ENCODE assay signal across 9 cellular contexts in the genomic region with DNA sequence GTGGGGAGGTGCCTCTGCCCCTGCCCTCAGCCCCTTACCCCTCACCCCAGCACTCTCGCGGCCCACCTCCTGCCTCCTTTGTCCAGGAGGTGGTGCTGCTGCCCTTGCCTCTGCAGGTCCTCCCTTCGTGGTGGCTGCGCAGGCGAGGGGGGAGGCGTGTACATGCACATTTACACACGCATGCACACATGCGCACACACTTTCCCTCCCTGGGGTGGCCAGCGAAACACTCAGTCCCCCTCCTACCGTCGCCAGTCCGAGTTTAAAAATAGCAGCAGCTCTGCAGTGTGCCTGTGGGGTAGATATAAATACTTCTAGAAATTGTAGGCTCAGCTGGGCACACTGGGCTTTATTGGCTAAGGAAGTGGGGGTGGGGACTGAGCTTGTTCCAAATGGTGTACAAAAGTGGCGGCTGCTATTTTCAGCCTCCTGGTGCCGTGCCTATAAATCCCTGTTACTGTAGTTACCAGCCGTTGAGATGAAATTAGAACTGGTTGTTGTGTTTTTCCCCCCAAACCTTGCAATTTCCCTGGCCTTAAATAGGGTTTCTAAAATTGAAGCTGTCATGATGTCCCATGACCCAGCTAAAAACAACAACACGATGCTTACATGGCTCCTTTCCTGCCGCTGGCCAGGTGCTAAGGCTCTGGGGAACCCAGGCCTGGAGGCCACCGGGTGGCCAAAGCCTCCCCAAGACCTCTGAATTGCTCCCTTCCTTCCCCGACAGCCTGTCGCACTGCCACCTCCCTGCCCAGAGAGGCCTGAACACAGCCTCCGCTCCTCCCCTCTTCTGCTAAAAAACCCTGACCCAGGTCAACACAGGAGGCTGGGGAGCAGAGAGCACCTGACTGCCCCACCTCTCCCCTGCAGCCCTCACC. TPM values are rescaled to one million over a fixed set of nuclear protein-coding genes. Genes with fewer than 3 reads are reported as not detected.
A peak's percentile ranks its signal among the peaks of the same experiment; 100 is the strongest.
DNase-seq lines count a peak whose midpoint lies in the region; ATAC-seq and TF ChIP-seq lines count a peak whose summit lies in the region.
"Had no signal": no experiment of that assay in that cellular context is flagged by ENCODE, and none has a peak within 500 bp of the region (broad histone marks: within the 10 kb centered on the region; RNA-seq: fewer than 3 reads in every experiment).

No MANE protein-coding gene starts in this region.

- ATAC-seq in PC-3, result no peak
- no peak for ATAC-seq in GM21423 (IDR thresholded peaks at IDR 0.05; ENCODE audit: unreplicated experiment)
- ATAC-seq in stimulated activated naive CD8-positive, alpha-beta T cell treated with anti-CD3 and anti-CD28 coated beads, Interleukin-15, amount 100 ng/mL, for 72 hours, result no peak

- H3K9me2 ChIP-seq in PC-3 (replicated peaks; ENCODE audit: low read length), result no peaks in the 10 kb centered on the region

- TF ChIP-seq CTCF in PC-3 (conservative IDR thresholded peaks at IDR 0.05; ENCODE audit: low read depth, low read length) (peak; percentile 51), fibroblast of the aortic adventitia (IDR thresholded peaks at IDR 0.05; ENCODE audit: insufficient read depth, low read length) (peak; percentile 65)

- BruUV-seq in PC-3 (replicated peaks; lab: Mats Ljungman, UMichigan), result no TSS peak

- no peaks in the 10 kb centered on the region for H3K9me3 ChIP-seq in PC-3 (ENCODE audit: low read length)
- H3K9me3 ChIP-seq: HAP-1 had no signal

- H3K27ac ChIP-seq in PC-3 (ENCODE audit: low read length), result no peak overlapping the region

- H3K27ac Mint-ChIP-seq in stimulated activated naive CD8-positive, alpha-beta T cell treated with anti-CD3 and anti-CD28 coated beads, Interleukin-15, amount 100 ng/mL, for 72 hours, result peak overlapping the region in 1 of 2 donors; percentile 68

- no peaks in the 10 kb centered on the region for H3K4me1 ChIP-seq in PC-3 (ENCODE audit: insufficient read depth, low read length)
- H3K4me1 ChIP-seq: HAP-1 had no signal

- H3F3A ChIP-seq in PC-3 (ENCODE audit: low read length, unreplicated experiment), result no peaks in the 10 kb centered on the region

- no peaks in the 10 kb centered on the region for H4K20me1 ChIP-seq in PC-3 (ENCODE audit: low read length)

- H3K4me2 ChIP-seq in PC-3 (ENCODE audit: low read length), result no peak overlapping the region

- no peaks in the 10 kb centered on the region for H3K27me3 ChIP-seq in PC-3 (ENCODE audit: low read length)

- no peak overlapping the region for H3K4me3 Mint-ChIP-seq in stimulated activated naive CD8-positive, alpha-beta T cell treated with anti-CD3 and anti-CD28 coated beads, Interleukin-15, amount 100 ng/mL, for 72 hours

- no peak overlapping the region for H2AFZ ChIP-seq in PC-3 (ENCODE audit: low read length)

- peaks cover 4% of the 10 kb centered on the region; the same call in 1 of the 2 replicates for H3K36me3 ChIP-seq in PC-3 (ENCODE audit: low read depth, low read length)

- CTCF ChIA-PET in PC-3 (lab: Charles Lee), result interaction anchor here (0.5 kb wide), 1 partner anchor 219 kb away, joined by 6 read pairs; no protein-coding TSS in a partner anchor

- H3K9ac ChIP-seq in PC-3 (ENCODE audit: low read length), result no peak overlapping the region

- no peaks in the 10 kb centered on the region for H3K9me3 Mint-ChIP-seq in stimulated activated naive CD8-positive, alpha-beta T cell treated with anti-CD3 and anti-CD28 coated beads, Interleukin-15, amount 100 ng/mL, for 72 hours

- no peaks in the 10 kb centered on the region for H3K79me2 ChIP-seq in PC-3 (ENCODE audit: low read length)

- H3K27me3 Mint-ChIP-seq in stimulated activated naive CD8-positive, alpha-beta T cell treated with anti-CD3 and anti-CD28 coated beads, Interleukin-15, amount 100 ng/mL, for 72 hours, result no peaks in the 10 kb centered on the region

- intact Hi-C loops in PC-3 (cut with micrococcal nuclease) (no loop called here), posterior vena cava (cut with DNase I) (loop anchor here in 1 of 2 donors (10.0 kb wide), 1 partner anchor 285 kb away; no protein-coding TSS in a partner anchor)

- DNase-seq in Daoy (ENCODE audit: low read depth) (peak; percentile 38), PC-3 (no peak), fibroblast of the aortic adventitia (ENCODE audit: low read depth) (peak; percentile 55), posterior vena cava (ENCODE audit: low spot score) (peak; percentile 85), OCI-M2 (lab: John Stamatoyannopoulos, UW; ENCODE audit: unreplicated experiment) (no peak)
- DNase-seq in stimulated activated naive CD8-positive, alpha-beta T cell treated with anti-CD3 and anti-CD28 coated beads, Interleukin-15, amount 100 ng/mL, for 72 hours, result no peak
- no peak for DNase-seq in activated naive CD4-positive, alpha-beta T cell (lab: John Stamatoyannopoulos, UW)

- POLR2A ChIA-PET in PC-3 (lab: Charles Lee; ENCODE audit: unreplicated experiment), result interaction anchor here (1.1 kb wide), 1 partner anchor 13 kb away, joined by 4 read pairs; a partner anchor contains a TSS

- H3K4me3 ChIP-seq in PC-3 (ENCODE audit: low read length), result no peak overlapping the region
- H3K4me3 ChIP-seq in fibroblast of the aortic adventitia (ENCODE audit: low read depth, low read length), result no peak overlapping the region
- H3K4me3 ChIP-seq: HAP-1 had no signal

- H3K4me1 Mint-ChIP-seq in stimulated activated naive CD8-positive, alpha-beta T cell treated with anti-CD3 and anti-CD28 coated beads, Interleukin-15, amount 100 ng/mL, for 72 hours, result no peaks in the 10 kb centered on the region

RNA-seq across cellular contexts. Expression of a gene that starts 12.4 kb away (rescaled TPM):
- total RNA-seq in Daoy (2014; rRNA removed; shearing (Covaris generic)), result 19.4 and 28.8 TPM in 2 replicates
- total RNA-seq in PC-3 (2014; rRNA removed) (41.7 and 45.5 TPM in 2 replicates), fibroblast of the aortic adventitia (ENCODE audit: low replicate concordance) (6.5 and 14.5 TPM in 2 replicates), posterior vena cava (10 to 100 TPM; 15.7 to 17.5 TPM)

RNA-seq across cellular contexts. Expression of a gene that starts 14.4 kb away (rescaled TPM):
- total RNA-seq in Daoy (2014; rRNA removed; shearing (Covaris generic)), result not detected in 2 replicates
- total RNA-seq in PC-3 (2014; rRNA removed), result not detected in 2 replicates
- total RNA-seq in fibroblast of the aortic adventitia (ENCODE audit: low replicate concordance), result 0.18 and 1.6 TPM in 2 replicates
- under 1 TPM; 0.51 to 0.57 TPM for total RNA-seq in posterior vena cava

RNA-seq across cellular contexts. Expression of a gene that starts 40.9 kb away (rescaled TPM):
- 16.2 and 16.8 TPM in 2 replicates for total RNA-seq in Daoy (2014; rRNA removed; shearing (Covaris generic))
- total RNA-seq in PC-3 (2014; rRNA removed), result 0.80 TPM in 1 of 2 replicates, not detected in the other
- total RNA-seq in fibroblast of the aortic adventitia (ENCODE audit: low replicate concordance), result 3.2 and 6.0 TPM in 2 replicates
- total RNA-seq in posterior vena cava, result under 1 TPM; 0.24 to 0.37 TPM

Comparison
In these comparisons a context has a peak if more than half of its experiments do, and no peak if none do; other contexts are left out.
1. DNase-seq: peak in Daoy (single experiment), fibroblast of the aortic adventitia (single experiment) and posterior vena cava (single experiment); none in PC-3 (single experiment), stimulated activated naive CD8-positive, alpha-beta T cell treated with anti-CD3 and anti-CD28 coated beads, Interleukin-15, amount 100 ng/mL, for 72 hours (0 of 2), activated naive CD4-positive, alpha-beta T cell (0 of 4) and OCI-M2 (single experiment).